Comparison of ENCODE assay signal across 1 cellular context in the genomic region with DNA sequence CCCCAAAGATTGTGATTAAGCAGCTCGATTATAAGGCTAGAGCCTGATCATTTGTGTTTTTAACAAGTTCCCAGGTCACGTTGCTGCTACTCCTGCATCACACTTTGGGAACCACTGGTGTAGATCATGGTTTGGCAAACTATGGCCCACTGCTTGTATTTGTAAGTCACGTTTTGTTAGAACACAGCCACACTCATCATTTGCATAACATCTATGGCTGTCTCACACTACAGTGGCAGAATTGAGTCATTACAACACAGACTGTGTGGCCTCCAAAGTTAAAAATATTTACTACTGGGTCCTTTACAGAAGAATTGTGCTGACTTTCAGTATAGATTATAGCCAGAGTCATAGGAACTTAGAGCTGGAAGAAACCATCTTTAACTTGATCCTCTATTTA.
TF ChIP-seq lines count a peak whose summit lies in the region.

No MANE protein-coding gene starts in this region.

TF ChIP-seq in GM23338, 12 proteins besides CTCF, POLR2A, EP300 and RAD21 (continued from another document):
- TF ChIP-seq, protein P1, sequence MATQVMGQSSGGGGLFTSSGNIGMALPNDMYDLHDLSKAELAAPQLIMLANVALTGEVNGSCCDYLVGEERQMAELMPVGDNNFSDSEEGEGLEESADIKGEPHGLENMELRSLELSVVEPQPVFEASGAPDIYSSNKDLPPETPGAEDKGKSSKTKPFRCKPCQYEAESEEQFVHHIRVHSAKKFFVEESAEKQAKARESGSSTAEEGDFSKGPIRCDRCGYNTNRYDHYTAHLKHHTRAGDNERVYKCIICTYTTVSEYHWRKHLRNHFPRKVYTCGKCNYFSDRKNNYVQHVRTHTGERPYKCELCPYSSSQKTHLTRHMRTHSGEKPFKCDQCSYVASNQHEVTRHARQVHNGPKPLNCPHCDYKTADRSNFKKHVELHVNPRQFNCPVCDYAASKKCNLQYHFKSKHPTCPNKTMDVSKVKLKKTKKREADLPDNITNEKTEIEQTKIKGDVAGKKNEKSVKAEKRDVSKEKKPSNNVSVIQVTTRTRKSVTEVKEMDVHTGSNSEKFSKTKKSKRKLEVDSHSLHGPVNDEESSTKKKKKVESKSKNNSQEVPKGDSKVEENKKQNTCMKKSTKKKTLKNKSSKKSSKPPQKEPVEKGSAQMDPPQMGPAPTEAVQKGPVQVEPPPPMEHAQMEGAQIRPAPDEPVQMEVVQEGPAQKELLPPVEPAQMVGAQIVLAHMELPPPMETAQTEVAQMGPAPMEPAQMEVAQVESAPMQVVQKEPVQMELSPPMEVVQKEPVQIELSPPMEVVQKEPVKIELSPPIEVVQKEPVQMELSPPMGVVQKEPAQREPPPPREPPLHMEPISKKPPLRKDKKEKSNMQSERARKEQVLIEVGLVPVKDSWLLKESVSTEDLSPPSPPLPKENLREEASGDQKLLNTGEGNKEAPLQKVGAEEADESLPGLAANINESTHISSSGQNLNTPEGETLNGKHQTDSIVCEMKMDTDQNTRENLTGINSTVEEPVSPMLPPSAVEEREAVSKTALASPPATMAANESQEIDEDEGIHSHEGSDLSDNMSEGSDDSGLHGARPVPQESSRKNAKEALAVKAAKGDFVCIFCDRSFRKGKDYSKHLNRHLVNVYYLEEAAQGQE (IDR thresholded peaks at IDR 0.05; ENCODE audit: unreplicated experiment), result no peak
- no peak for TF ChIP-seq ZNF462 (CRISPR knock-in tag; IDR thresholded peaks at IDR 0.05)
